Comparison of ENCODE assay signal across 8 cellular contexts in the genomic region with DNA sequence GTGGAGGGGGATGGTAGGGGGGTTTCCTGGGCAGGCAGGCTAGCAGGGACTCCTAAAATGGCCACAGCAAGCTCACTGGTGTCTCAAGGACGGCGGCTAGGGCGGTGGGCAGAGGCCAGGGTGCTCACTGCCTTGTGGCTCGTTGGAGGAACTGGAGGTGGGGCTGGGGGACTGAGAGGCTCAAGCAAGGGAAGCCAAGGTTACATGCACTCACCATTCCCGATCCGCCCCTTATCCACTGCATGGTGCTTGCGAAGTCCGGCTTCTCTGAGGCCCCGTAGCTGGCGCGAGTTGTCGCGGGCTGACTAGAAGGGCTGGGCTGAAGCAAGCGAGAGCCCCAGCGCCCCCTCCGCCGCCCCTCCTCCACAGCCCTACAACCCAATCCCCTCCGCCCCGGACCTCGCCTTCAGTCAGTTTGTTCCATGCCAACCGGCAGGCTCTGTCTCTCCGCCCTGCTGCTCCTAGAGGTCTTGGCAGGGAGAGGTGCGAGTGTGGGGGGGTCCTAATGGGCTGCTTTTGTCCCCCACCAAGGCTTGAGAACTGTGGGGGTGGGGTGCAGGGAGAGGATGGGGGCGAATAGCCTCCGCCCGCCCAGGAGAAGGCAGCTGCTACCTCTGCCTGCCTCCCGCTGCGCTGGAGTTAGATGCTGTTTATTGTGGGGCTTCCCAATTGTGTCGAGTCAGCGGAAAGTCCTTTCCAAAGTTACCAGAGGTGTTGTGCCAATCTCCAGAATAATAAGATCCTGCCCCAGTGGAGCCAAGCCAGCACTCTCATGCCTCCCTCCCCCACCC. TPM values are rescaled to one million over a fixed set of nuclear protein-coding genes. Genes with fewer than 3 reads are reported as not detected.
DNase-seq lines count a peak whose midpoint lies in the region; ATAC-seq and TF ChIP-seq lines count a peak whose summit lies in the region.

A gene (minus strand): TSS at position 313 of the 791 bp plus-strand sequence. CDS start 69 bp downstream, at position 244.

- H2AFZ ChIP-seq in GM23248 (peak within 1 kb of the TSS; percentile 73), PC-3 (ENCODE audit: low read length) (no peak within 1 kb of the TSS)

- no peak for ATAC-seq in PC-3
- no peak for ATAC-seq in GM19351 (IDR thresholded peaks at IDR 0.05; ENCODE audit: unreplicated experiment)
- no peak for ATAC-seq in GM18907 (IDR thresholded peaks at IDR 0.05; ENCODE audit: unreplicated experiment)

- peaks cover 1% of the 10 kb centered on the region for H3K27me3 Mint-ChIP-seq in activated naive CD4-positive, alpha-beta T cell treated with anti-CD3 and anti-CD28 coated beads, Interleukin-2, amount 50 U/mL, for 24 hours

- TF ChIP-seq CTCF in A673 (conservative IDR thresholded peaks at IDR 0.05; ENCODE audit: low read depth, low read length) (no peak), left ventricle myocardium inferior (IDR thresholded peaks at IDR 0.05; ENCODE audit: borderline replicate concordance) (no peak), ovary (IDR thresholded peaks at IDR 0.05) (no peak), PC-3 (conservative IDR thresholded peaks at IDR 0.05; ENCODE audit: low read depth, low read length) (no peak)

- CTCF ChIA-PET in A673 (lab: Charles Lee): no interaction called here
- CTCF ChIA-PET in PC-3 (lab: Charles Lee): no interaction called here

- H3K9ac ChIP-seq in GM23248 (no peak within 1 kb of the TSS), PC-3 (ENCODE audit: low read length) (no peak within 1 kb of the TSS)

- peaks cover 3% of the 10 kb centered on the region for H3K4me1 Mint-ChIP-seq in activated naive CD4-positive, alpha-beta T cell treated with anti-CD3 and anti-CD28 coated beads, Interleukin-2, amount 50 U/mL, for 24 hours

- no TSS peak for BruUV-seq in A673 (replicated peaks; lab: Mats Ljungman, UMichigan)
- BruUV-seq in PC-3 (replicated peaks; lab: Mats Ljungman, UMichigan): no TSS peak

- H3F3A ChIP-seq in GM23248 (ENCODE audit: insufficient read depth): no peaks in the 10 kb centered on the region
- H3F3A ChIP-seq in PC-3 (ENCODE audit: low read length, unreplicated experiment): no peaks in the 10 kb centered on the region

- H3K36me3 ChIP-seq in A673 (ENCODE audit: insufficient read depth, low read length, poor library complexity, severe bottlenecking) (no peaks in the 10 kb centered on the region), GM23248 (ENCODE audit: low read depth) (no peaks in the 10 kb centered on the region), left ventricle myocardium inferior (no peaks in the 10 kb centered on the region), ovary (no peaks in the 10 kb centered on the region), PC-3 (ENCODE audit: low read depth, low read length) (no peaks in the 10 kb centered on the region)

- intact Hi-C loops in A673 (cut with micrococcal nuclease; ENCODE audit: unreplicated experiment): no loop called here
- intact Hi-C loops in left ventricle myocardium inferior (cut with micrococcal nuclease): no loop called here
- intact Hi-C loops in ovary (cut with DNase I): no loop called here
- intact Hi-C loops in PC-3 (cut with micrococcal nuclease): no loop called here

- POLR2A ChIA-PET in A673 (lab: Charles Lee; ENCODE audit: low non-redundant PET): no interaction called here
- POLR2A ChIA-PET in PC-3 (lab: Charles Lee; ENCODE audit: unreplicated experiment): no interaction called here

- H3K27ac ChIP-seq in A673 (ENCODE audit: low read depth, low read length, poor library complexity, severe bottlenecking) (no peak within 1 kb of the TSS), GM23248 (no peak within 1 kb of the TSS), left ventricle myocardium inferior (replicated peaks) (peak within 1 kb of the TSS; percentile 59), ovary (peak within 1 kb of the TSS in 1 of 2 donors; percentile 43), PC-3 (ENCODE audit: low read length) (no peak within 1 kb of the TSS)

- H3K9me2 ChIP-seq in GM23248 (ENCODE audit: insufficient read depth) (no peaks in the 10 kb centered on the region), PC-3 (replicated peaks; ENCODE audit: low read length) (no peaks in the 10 kb centered on the region)

- no peak for TF ChIP-seq EP300 in ovary (IDR thresholded peaks at IDR 0.05)

- no peaks in the 10 kb centered on the region for H4K20me1 ChIP-seq in GM23248 (ENCODE audit: insufficient read depth)
- H4K20me1 ChIP-seq in PC-3 (ENCODE audit: low read length): no peaks in the 10 kb centered on the region

- no peak for TF ChIP-seq POLR2A in ovary (IDR thresholded peaks at IDR 0.05)

- H3K4me2 ChIP-seq in GM23248 (ENCODE audit: unreplicated experiment): peak within 1 kb of the TSS; percentile 53
- no peak within 1 kb of the TSS for H3K4me2 ChIP-seq in PC-3 (ENCODE audit: low read length)

- no peak within 1 kb of the TSS for H3K27ac Mint-ChIP-seq in activated naive CD4-positive, alpha-beta T cell treated with anti-CD3 and anti-CD28 coated beads, Interleukin-2, amount 50 U/mL, for 24 hours

- 1 to 3% methylated on average over 18 to 21 of the region's 30 CpGs for WGBS in GM23248 (ENCODE audit: low coverage in 1 of 2, low lambda C conversion rate in 2 of 2, missing lambda C conversion rate in 2 of 2), 2 experiments
- 20 to 48% (median 34%) methylated on average over 29 to 30 of the region's 30 CpGs for WGBS in ovary, 3 donors

- H3K4me3 Mint-ChIP-seq in activated naive CD4-positive, alpha-beta T cell treated with anti-CD3 and anti-CD28 coated beads, Interleukin-2, amount 50 U/mL, for 24 hours: peak within 1 kb of the TSS; percentile 67

- in situ Hi-C loops in GM23248 (cut with MboI): no loop called here

- H3K9me3 Mint-ChIP-seq in activated naive CD4-positive, alpha-beta T cell treated with anti-CD3 and anti-CD28 coated beads, Interleukin-2, amount 50 U/mL, for 24 hours: no peaks in the 10 kb centered on the region

- H3K4me3 ChIP-seq in A673 (ENCODE audit: low read depth, low read length, poor library complexity, severe bottlenecking) (no peak within 1 kb of the TSS), GM23248 (peak within 1 kb of the TSS; percentile 63), left ventricle myocardium inferior (peak within 1 kb of the TSS; percentile 65), ovary (peak within 1 kb of the TSS; percentile 48), PC-3 (ENCODE audit: low read length) (no peak within 1 kb of the TSS)

- DNase-seq in A673 (ENCODE audit: low spot score) (no peak), GM23248 (peak; percentile 32), left ventricle myocardium inferior (peak; percentile 17), ovary (peak; percentile 31 to 65 (median 46)), PC-3 (no peak)

- H3K79me2 ChIP-seq in GM23248 (ENCODE audit: insufficient read depth): no peaks in the 10 kb centered on the region
- H3K79me2 ChIP-seq in PC-3 (ENCODE audit: low read length): no peaks in the 10 kb centered on the region

- H3K36me3 Mint-ChIP-seq in activated naive CD4-positive, alpha-beta T cell treated with anti-CD3 and anti-CD28 coated beads, Interleukin-2, amount 50 U/mL, for 24 hours: no peaks in the 10 kb centered on the region

- H3K27me3 ChIP-seq in A673 (replicated peaks; ENCODE audit: insufficient read depth, low read depth, low read length, poor library complexity) (no peaks in the 10 kb centered on the region), GM23248 (replicated peaks; ENCODE audit: insufficient read depth) (no peaks in the 10 kb centered on the region), left ventricle myocardium inferior (ENCODE audit: low read depth) (no peaks in the 10 kb centered on the region), ovary (no peaks in the 10 kb centered on the region), PC-3 (ENCODE audit: low read length) (no peaks in the 10 kb centered on the region)

- no peaks in the 10 kb centered on the region for H3K4me1 ChIP-seq in A673 (ENCODE audit: insufficient read depth, low read length, poor library complexity, severe bottlenecking)
- no peaks in the 10 kb centered on the region for H3K4me1 ChIP-seq in GM23248 (ENCODE audit: insufficient read depth)
- no peaks in the 10 kb centered on the region for H3K4me1 ChIP-seq in left ventricle myocardium inferior
- peaks cover 2% of the 10 kb centered on the region for H3K4me1 ChIP-seq in ovary (ENCODE audit: insufficient read depth)
- no peaks in the 10 kb centered on the region for H3K4me1 ChIP-seq in PC-3 (ENCODE audit: insufficient read depth, low read length)

- peaks cover 9% of the 10 kb centered on the region for H3K9me3 ChIP-seq in A673 (ENCODE audit: low read depth, low read length, poor library complexity, severe bottlenecking)
- H3K9me3 ChIP-seq in GM23248 (ENCODE audit: low read depth): no peaks in the 10 kb centered on the region
- H3K9me3 ChIP-seq in left ventricle myocardium inferior (replicated peaks): no peaks in the 10 kb centered on the region
- no peaks in the 10 kb centered on the region for H3K9me3 ChIP-seq in ovary
- no peaks in the 10 kb centered on the region for H3K9me3 ChIP-seq in PC-3 (ENCODE audit: low read length)

RNA-seq across cellular contexts. Expression of the gene that starts here (rescaled TPM):
- 8.9 and 10.3 TPM in 2 replicates for total RNA-seq in A673 (2021)
- 13.5 and 14.8 TPM in 2 replicates for total RNA-seq in GM23248 (2014; rRNA removed; shearing (Covaris generic))
- polyA plus RNA-seq in GM23248 (2016; fragmentation: Nextera tagmentation; extraction: Ambion mirVana): 10.9 and 11.1 TPM in 2 replicates
- 48.1 TPM for total RNA-seq in left ventricle myocardium inferior
- 10 to 100 TPM; 19.1 to 32.2 (median 24.1) TPM for total RNA-seq in ovary
- polyA plus RNA-seq in ovary: 10 to 100 TPM; 13.4 to 28.8 TPM
- 8.3 TPM in 2 replicates for total RNA-seq in PC-3 (2014; rRNA removed)

Comparison
In these comparisons a context has a peak if more than half of its experiments do, and no peak if none do; other contexts are left out.
1. DNase-seq: peak in GM23248 (single experiment), left ventricle myocardium inferior (single experiment) and ovary (5 of 5); none in A673 (single experiment) and PC-3 (single experiment).
2. H3K4me3 ChIP-seq: peak in GM23248 (single experiment), left ventricle myocardium inferior (single experiment) and ovary (single experiment); none in A673 (single experiment) and PC-3 (single experiment).